18 cellular contexts compared by ENCODE assay signal in genomic region chr7:118239014-118239413, GRCh38. TPM values are rescaled to one million over a fixed set of nuclear protein-coding genes. Genes with fewer than 3 reads are reported as not detected.
A peak's percentile ranks its signal among the peaks of the same experiment; 100 is the strongest.
DNase-seq lines count a peak whose midpoint lies in the region; ATAC-seq, FAIRE-seq and TF ChIP-seq lines count a peak whose summit lies in the region.
"Had no signal": no experiment of that assay in that cellular context is flagged by ENCODE, and none has a peak within 500 bp of the region (broad histone marks: within the 10 kb centered on the region; RNA-seq: fewer than 3 reads in every experiment).

No MANE protein-coding gene starts in this region.

- H3K36me3 ChIP-seq in K562 (ENCODE audit: control insufficient read depth, insufficient read depth, low read length), result no peaks in the 10 kb centered on the region

- H3K9me1 ChIP-seq in K562 (ENCODE audit: control insufficient read depth, insufficient read depth, low read length), result no peaks in the 10 kb centered on the region

- H3K27me3 ChIP-seq in K562 (ENCODE audit: control insufficient read depth in 2 of 2, insufficient read depth in 2 of 2, low read length in 2 of 2), result no peaks in the 10 kb centered on the region

- intact Hi-C loops in K562 (cut with micrococcal nuclease), result no loop called here

- H2AFZ ChIP-seq in K562 (ENCODE audit: low read depth, low read length), result no peak overlapping the region

- in situ Hi-C loops in K562 (cut with MboI), result no loop called here

- FAIRE-seq in K562 (lab: Jason Lieb, UNC), result no peak
- FAIRE-seq: D721Med, HTR-8/SVneo had no signal

- H3K4me1 ChIP-seq in K562 (replicated peaks in 1 of 2; ENCODE audit: control insufficient read depth in 2 of 2, insufficient read depth in 2 of 2, low read length in 2 of 2), result no peaks in the 10 kb centered on the region

- no peak overlapping the region for H3K9ac ChIP-seq in K562 (ENCODE audit: insufficient read depth in 1 of 2, low read depth in 2 of 2, low read length in 2 of 2)

- CTCF ChIA-PET in K562 (lab: Yijun Ruan, JAX; ENCODE audit: low intra/inter-chr PET ratio), result no interaction called here

- TF ChIP-seq EP300 in K562 (IDR thresholded peaks at IDR 0.05; ENCODE audit: low read length), result no peak

- TF ChIP-seq CTCF in K562 (IDR thresholded peaks at IDR 0.05 in 2 of 3, conservative IDR thresholded peaks at IDR 0.05 in 1 of 3; ENCODE audit: insufficient read depth in 2 of 3, low read depth in 1 of 3, low read length in 3 of 3), result no peak

- no TSS peak for BruUV-seq in K562 (replicated peaks; lab: Mats Ljungman, UMichigan)

- H3K27ac ChIP-seq in K562 (ENCODE audit: extremely low read depth, low read depth, low read length), result no peak overlapping the region
- H3K27ac ChIP-seq: 22Rv1 had no signal

- H3K79me2 ChIP-seq in K562 (ENCODE audit: control insufficient read depth, insufficient read depth, low read length), result no peaks in the 10 kb centered on the region

- no peaks in the 10 kb centered on the region for H4K20me1 ChIP-seq in K562 (replicated peaks; ENCODE audit: control insufficient read depth, insufficient read depth, low read length)

- POLR2A ChIA-PET in K562 (lab: Yijun Ruan, JAX), result no interaction called here

- H3K9me3 ChIP-seq in K562 (replicated peaks; ENCODE audit: control insufficient read depth, insufficient read depth, low read depth, low read length), result no peaks in the 10 kb centered on the region

- DNase-seq in DMS 273 (lab: John Stamatoyannopoulos, UW; ENCODE audit: unreplicated experiment), result peak; percentile 22
- no peak for DNase-seq in DMS 273 treated with DMSO at 0.1 percent for 48 hours (lab: John Stamatoyannopoulos, UW)
- DNase-seq in K562 (ENCODE audit: extremely low read depth in 1 of 4, low spot score in 3 of 4), result no peak
- DNase-seq in iPS-NIHi11 (ENCODE audit: low spot score), result peak; percentile 10
- no peak for DNase-seq in activated effector memory CD4-positive, alpha-beta T cell treated with Interleukin-2 at 50 U/mL for 16 hours
- DNase-seq in NCI-H1417 treated with DMSO at 0.1 percent for 48 hours (lab: John Stamatoyannopoulos, UW), result no peak
- DNase-seq in SKM-1 (lab: John Stamatoyannopoulos, UW; ENCODE audit: unreplicated experiment), result no peak
- DNase-seq: CD8-positive, alpha-beta T cell; COR-L47; DMS53; GOT3; HCEC 1CT had no signal

- no peak for TF ChIP-seq RAD21 in K562 (CRISPR knock-in tag; conservative IDR thresholded peaks at IDR 0.05 in 1 of 2, IDR thresholded peaks at IDR 0.05 in 1 of 2)

- WGBS in K562 (ENCODE audit: insufficient coverage, low coverage, missing lambda C conversion rate), result 7% methylated on average over 3 of the region's 3 CpGs

- no peak for TF ChIP-seq POLR2A in K562 (conservative IDR thresholded peaks at IDR 0.05)

- no peak overlapping the region for H3K4me3 ChIP-seq in K562

- ATAC-seq in K562, result peak; percentile 47
- no peak for ATAC-seq in GM19455 (IDR thresholded peaks at IDR 0.05; ENCODE audit: unreplicated experiment)
- ATAC-seq: CD8-positive, alpha-beta T cell had no signal

- no peak overlapping the region for H3K4me2 ChIP-seq in K562 (ENCODE audit: insufficient read depth, low read length)

TF ChIP-seq in K562, 482 proteins besides CTCF, POLR2A, EP300 and RAD21:
- TF ChIP-seq ZSCAN29 (IDR thresholded peaks at IDR 0.05) (no peak), ZNF644 (tag; IDR thresholded peaks at IDR 0.05; ENCODE audit: low read depth) (no peak), HMGN3 (IDR thresholded peaks at IDR 0.05; ENCODE audit: borderline replicate concordance, extremely low read depth, insufficient read length, low read depth, low read length) (no peak), HOXB6 (CRISPR knock-in tag; IDR thresholded peaks at IDR 0.05; ENCODE audit: borderline replicate concordance) (no peak)

RNA-seq across cellular contexts. Expression of gene ANKRD7, which starts 14.5 kb away (rescaled TPM):
- 0.46 TPM in 1 of 2 replicates, not detected in the other for total RNA-seq in K562 (2011; cell fraction: chromatin; rRNA removed; ENCODE audit: low replicate concordance)
- not detected in 2 replicates for total RNA-seq in K562 (2011; cell fraction: nucleolus; rRNA removed)
- total RNA-seq in K562 (2011; cell fraction: nucleoplasm; rRNA removed), result 0.37 TPM in 1 of 2 replicates, not detected in the other
- total RNA-seq in K562 (2014; rRNA removed), result not detected in 2 replicates
- 0.33 and 0.38 TPM in 2 replicates for total RNA-seq in K562 (2014; rRNA removed; fragmentation: Illumina TruSeq; extraction: Trizol)
- total RNA-seq in K562 (2015; rRNA removed; fragmentation: Illumina TruSeq; extraction: Trizol), result not detected in 2 replicates
- not detected in 2 replicates for total RNA-seq in K562 (2021)
- polyA plus RNA-seq in K562 (2011; rRNA removed), result not detected in 2 replicates
- not detected in 2 replicates for polyA plus RNA-seq in K562 (2011; cell fraction: cytosol; rRNA removed)
- polyA plus RNA-seq in K562 (2011; cell fraction: nucleus; rRNA removed), result not detected in 2 replicates
- polyA plus RNA-seq in K562 (2012), result 0.18 and 0.51 TPM in 2 replicates
- polyA plus RNA-seq in K562 (2014; fragmentation: Illumina TruSeq; extraction: Trizol), result not detected in 2 replicates
- not detected for polyA plus RNA-seq in K562 (2014; fragmentation: Nextera tagmentation; extraction: Ambion mirVana)
- polyA plus RNA-seq in K562 (2014; rRNA removed), result not detected in 2 replicates
- not detected in 2 replicates for polyA minus RNA-seq in K562 (2011; rRNA and poly(A)+ RNA removed)
- polyA minus RNA-seq in K562 (2011; cell fraction: cytosol; rRNA and poly(A)+ RNA removed), result not detected in 2 replicates
- polyA minus RNA-seq in K562 (2011; cell fraction: nucleus; rRNA and poly(A)+ RNA removed), result not detected in 2 replicates
- total RNA-seq: CD8-positive, alpha-beta T cell had no signal
- polyA plus RNA-seq: BJ, CD14-positive monocyte had no signal

RNA-seq across cellular contexts. Expression of gene LSM8, which starts 55.0 kb away (rescaled TPM):
- total RNA-seq in K562 (2011; cell fraction: chromatin; rRNA removed; ENCODE audit: low replicate concordance), result 42.0 and 104 TPM in 2 replicates
- 33.5 and 39.6 TPM in 2 replicates for total RNA-seq in K562 (2011; cell fraction: nucleolus; rRNA removed)
- 75.8 and 152 TPM in 2 replicates for total RNA-seq in K562 (2011; cell fraction: nucleoplasm; rRNA removed)
- total RNA-seq in K562 (2014; rRNA removed) (116 and 204 TPM in 2 replicates), K562 (2014; rRNA removed; fragmentation: Illumina TruSeq; extraction: Trizol) (164 and 185 TPM in 2 replicates), K562 (2015; rRNA removed; fragmentation: Illumina TruSeq; extraction: Trizol) (165 and 180 TPM in 2 replicates), K562 (2021) (79.6 and 81.5 TPM in 2 replicates)
- polyA plus RNA-seq in K562 (2011; rRNA removed) (81.6 and 131 TPM in 2 replicates), K562 (2014; fragmentation: Illumina TruSeq; extraction: Trizol) (167 and 196 TPM in 2 replicates), K562 (2014; fragmentation: Nextera tagmentation; extraction: Ambion mirVana) (100 to 1,000 TPM; 192 to 243 TPM), K562 (2014; rRNA removed) (288 and 340 TPM in 2 replicates)
- polyA plus RNA-seq in K562 (2011; cell fraction: cytosol; rRNA removed), result 80.4 and 165 TPM in 2 replicates
- 54.8 and 56.2 TPM in 2 replicates for polyA plus RNA-seq in K562 (2011; cell fraction: nucleus; rRNA removed)
- 123 and 124 TPM in 2 replicates for polyA plus RNA-seq in K562 (2012)
- polyA minus RNA-seq in K562 (2011; rRNA and poly(A)+ RNA removed), result 120 and 164 TPM in 2 replicates
- 15.2 and 19.8 TPM in 2 replicates for polyA minus RNA-seq in K562 (2011; cell fraction: cytosol; rRNA and poly(A)+ RNA removed)
- 39.4 and 59.6 TPM in 2 replicates for polyA minus RNA-seq in K562 (2011; cell fraction: nucleus; rRNA and poly(A)+ RNA removed)

Comparison
In these comparisons a context has a peak if more than half of its experiments do, and no peak if none do; other contexts are left out.
1. DNase-seq: peak in DMS 273 (single experiment) and iPS-NIHi11 (single experiment); none in DMS 273 treated with DMSO at 0.1 percent for 48 hours (single experiment), K562 (0 of 4), activated effector memory CD4-positive, alpha-beta T cell treated with Interleukin-2 at 50 U/mL for 16 hours (single experiment), NCI-H1417 treated with DMSO at 0.1 percent for 48 hours (single experiment) and SKM-1 (single experiment).